ENCODE assay signal across 38 cellular contexts in genomic region chr18:45112682-45113081, GRCh38.
"Had no signal": no experiment of that assay in that cellular context is flagged by ENCODE, and none has a peak within 500 bp of the region (broad histone marks: within the 10 kb centered on the region; RNA-seq: fewer than 3 reads in every experiment).

No MANE protein-coding gene starts in this region.

- H3K4me3 Mint-ChIP-seq: activated naive CD4-positive, alpha-beta T cell treated with anti-CD3 and anti-CD28 coated beads for 36 hours; activated naive CD4-positive, alpha-beta T cell treated with anti-CD3 and anti-CD28 coated beads, Interleukin-2, amount 10 ng/mL, durations not matched to agents 7 days and 5 days; activated naive CD4-positive, alpha-beta T cell treated with anti-CD3 and anti-CD28 coated beads, Interleukin-2, amount 50 U/mL, for 24 hours; activated naive CD8-positive, alpha-beta T cell; activated naive CD8-positive, alpha-beta T cell treated with anti-CD3 and anti-CD28 coated beads for 36 hours; activated naive CD8-positive, alpha-beta T cell treated with anti-CD3 and anti-CD28 coated beads, Interleukin-2, amount 10 ng/mL, durations not matched to agents 7 days and 5 days; activated naive CD8-positive, alpha-beta T cell treated with anti-CD3 and anti-CD28 coated beads, Interleukin-2, amount 50 U/mL, for 24 hours; activated T-cell treated with anti-CD3 and anti-CD28 coated beads, Interleukin-2, amount 50 U/mL, for 24 hours; activated T-cell treated with anti-CD3 and anti-CD28 coated beads, Interleukin-2, amount 50 U/mL, for 4 hours; activated T-cell treated with anti-CD3 and anti-CD28 coated beads, Interleukin-2, amount 50 U/mL, for 72 hours; activated T-helper 1 cell treated with anti-CD3 and anti-CD28 coated beads, Interleukin-12 subunit alpha, Interleukin-12 subunit beta, Interleukin-2, Interleukin-4 antibody, amounts not matched to agents 30 ng/mL and 10 ng/mL and 1 ng/mL, durations not matched to agents 14 hours and 24 hours and 36 hours; activated T-helper 17 cell treated with anti-CD3 and anti-CD28 coated beads, Interleukin-2, amount 50 U/mL, for 72 hours; brain; central memory CD8-positive, alpha-beta T cell had no signal

- H3K36me3 ChIP-seq: adrenal gland, ascending aorta, brain microvascular endothelial cell, breast epithelium, cardiac muscle cell had no signal

- FAIRE-seq: bronchial epithelial cell had no signal

- DNase-seq: activated effector memory CD4-positive, alpha-beta T cell treated with anti-CD3 and anti-CD28 coated beads, Interleukin-2, amount 50 U/mL, for 16 hours; activated effector memory CD4-positive, alpha-beta T cell treated with Interleukin-2 at 50 U/mL for 16 hours; activated gamma-delta T cell; activated gamma-delta T cell treated with Interleukin-2 at 50 U/mL for 16 hours; activated naive CD4-positive, alpha-beta T cell; activated naive CD4-positive, alpha-beta T cell treated with anti-CD3 and anti-CD28 coated beads for 36 hours; activated naive CD4-positive, alpha-beta T cell treated with anti-CD3 and anti-CD28 coated beads, Interleukin-2, amount 10 ng/mL, durations not matched to agents 7 days and 5 days; activated naive CD4-positive, alpha-beta T cell treated with anti-CD3 and anti-CD28 coated beads, Interleukin-2, amount 50 U/mL, for 16 hours; activated naive CD4-positive, alpha-beta T cell treated with Interleukin-2 at 50 U/mL for 16 hours; activated naive CD8-positive, alpha-beta T cell treated with anti-CD3 and anti-CD28 coated beads for 36 hours; activated naive CD8-positive, alpha-beta T cell treated with anti-CD3 and anti-CD28 coated beads, Interleukin-2, amount 10 ng/mL, durations not matched to agents 7 days and 5 days; activated naive CD8-positive, alpha-beta T cell treated with anti-CD3 and anti-CD28 coated beads, Interleukin-2, amount 50 U/mL, for 24 hours; activated T-cell treated with anti-CD3 and anti-CD28 coated beads, Interleukin-2, amount 50 U/mL, for 24 hours; activated T-cell treated with anti-CD3 and anti-CD28 coated beads, Interleukin-2, amount 50 U/mL, for 4 hours; activated T-cell treated with anti-CD3 and anti-CD28 coated beads, Interleukin-2, amount 50 U/mL, for 48 hours; activated T-cell treated with anti-CD3 and anti-CD28 coated beads, Interleukin-2, amount 50 U/mL, for 72 hours; adrenal gland; amniotic stem cell; amygdala; anterior cingulate cortex; aorta; body of pancreas; brain microvascular endothelial cell; caudate nucleus; central memory CD4-positive, alpha-beta T cell; cerebellar nuclear complex had no signal

- ATAC-seq: activated naive CD4-positive, alpha-beta T cell treated with anti-CD3 and anti-CD28 coated beads, Interleukin-2, amount 50 U/mL, for 72 hours; activated naive CD8-positive, alpha-beta T cell treated with anti-CD3 and anti-CD28 coated beads, Interleukin-2, amount 50 U/mL, for 24 hours; activated T-cell treated with anti-CD3 and anti-CD28 coated beads, Interleukin-2, amount 50 U/mL, for 4 hours; activated T-cell treated with anti-CD3 and anti-CD28 coated beads, Interleukin-2, amount 50 U/mL, for 72 hours; activated T-helper 17 cell treated with anti-CD3 and anti-CD28 coated beads, Interleukin-2, amount 50 U/mL, for 72 hours; body of pancreas had no signal

- H3K4me1 Mint-ChIP-seq: activated naive CD4-positive, alpha-beta T cell treated with anti-CD3 and anti-CD28 coated beads, Interleukin-2, amount 10 ng/mL, durations not matched to agents 7 days and 5 days; activated naive CD4-positive, alpha-beta T cell treated with anti-CD3 and anti-CD28 coated beads, Interleukin-2, amount 50 U/mL, for 24 hours; activated naive CD8-positive, alpha-beta T cell treated with anti-CD3 and anti-CD28 coated beads for 36 hours; activated naive CD8-positive, alpha-beta T cell treated with anti-CD3 and anti-CD28 coated beads, Interleukin-2, amount 10 ng/mL, durations not matched to agents 7 days and 5 days; activated naive CD8-positive, alpha-beta T cell treated with anti-CD3 and anti-CD28 coated beads, Interleukin-2, amount 50 U/mL, for 24 hours; activated T-helper 17 cell treated with anti-CD3 and anti-CD28 coated beads, Interleukin-2, amount 50 U/mL, for 72 hours; central memory CD8-positive, alpha-beta T cell had no signal

- H3K4me1 ChIP-seq: adrenal gland, ascending aorta, body of pancreas, breast epithelium had no signal

- H3K27me3 Mint-ChIP-seq: activated naive CD4-positive, alpha-beta T cell treated with anti-CD3 and anti-CD28 coated beads, Interleukin-2, amount 10 ng/mL, durations not matched to agents 7 days and 5 days; activated naive CD8-positive, alpha-beta T cell; activated naive CD8-positive, alpha-beta T cell treated with anti-CD3 and anti-CD28 coated beads, Interleukin-2, amount 50 U/mL, for 24 hours; brain had no signal

- H3K9me3 Mint-ChIP-seq: activated naive CD4-positive, alpha-beta T cell treated with anti-CD3 and anti-CD28 coated beads for 36 hours; activated naive CD4-positive, alpha-beta T cell treated with anti-CD3 and anti-CD28 coated beads, Interleukin-2, amount 10 ng/mL, durations not matched to agents 7 days and 5 days; activated naive CD4-positive, alpha-beta T cell treated with anti-CD3 and anti-CD28 coated beads, Interleukin-2, amount 50 U/mL, for 24 hours; activated naive CD8-positive, alpha-beta T cell treated with anti-CD3 and anti-CD28 coated beads for 36 hours; activated naive CD8-positive, alpha-beta T cell treated with anti-CD3 and anti-CD28 coated beads, Interleukin-2, amount 10 ng/mL, durations not matched to agents 7 days and 5 days; activated naive CD8-positive, alpha-beta T cell treated with anti-CD3 and anti-CD28 coated beads, Interleukin-2, amount 50 U/mL, for 24 hours; activated T-cell treated with anti-CD3 and anti-CD28 coated beads, Interleukin-2, amount 50 U/mL, for 24 hours; activated T-cell treated with anti-CD3 and anti-CD28 coated beads, Interleukin-2, amount 50 U/mL, for 4 hours; activated T-cell treated with anti-CD3 and anti-CD28 coated beads, Interleukin-2, amount 50 U/mL, for 72 hours; activated T-helper 1 cell treated with anti-CD3 and anti-CD28 coated beads, Interleukin-12 subunit alpha, Interleukin-12 subunit beta, Interleukin-2, Interleukin-4 antibody, amounts not matched to agents 30 ng/mL and 10 ng/mL and 1 ng/mL, durations not matched to agents 14 hours and 24 hours and 36 hours; activated T-helper 17 cell treated with anti-CD3 and anti-CD28 coated beads, Interleukin-2, amount 50 U/mL, for 72 hours; activated T-helper 2 cell treated with anti-CD3 and anti-CD28 coated beads, Interferon-gamma antibody, Interleukin-2, Interleukin-4, amounts not matched to agents 10 μg/mL and 5 μg/mL and 100 μg/mL, durations not matched to agents 14 hours and 24 hours and 36 hours; central memory CD8-positive, alpha-beta T cell had no signal

- H3K4me3 ChIP-seq: adrenal gland, ascending aorta, body of pancreas, breast epithelium, cardiac muscle cell had no signal

- H3K27ac ChIP-seq: adrenal gland, ascending aorta, body of pancreas, brain microvascular endothelial cell, breast epithelium, cardiac muscle cell had no signal

- H3K36me3 Mint-ChIP-seq: activated naive CD4-positive, alpha-beta T cell treated with anti-CD3 and anti-CD28 coated beads, Interleukin-2, amount 10 ng/mL, durations not matched to agents 7 days and 5 days; activated naive CD4-positive, alpha-beta T cell treated with anti-CD3 and anti-CD28 coated beads, Interleukin-2, amount 50 U/mL, for 24 hours; activated naive CD4-positive, alpha-beta T cell treated with anti-CD3 and anti-CD28 coated beads, Interleukin-2, amount 50 U/mL, for 72 hours; activated naive CD8-positive, alpha-beta T cell; activated naive CD8-positive, alpha-beta T cell treated with anti-CD3 and anti-CD28 coated beads for 36 hours; activated naive CD8-positive, alpha-beta T cell treated with anti-CD3 and anti-CD28 coated beads, Interleukin-2, amount 10 ng/mL, durations not matched to agents 7 days and 5 days; brain had no signal

- H3K27me3 ChIP-seq: adrenal gland, ascending aorta, body of pancreas, brain microvascular endothelial cell, breast epithelium had no signal

- H3K9me3 ChIP-seq: adrenal gland, ascending aorta, body of pancreas, breast epithelium had no signal

- H3K27ac Mint-ChIP-seq: activated naive CD4-positive, alpha-beta T cell treated with anti-CD3 and anti-CD28 coated beads for 36 hours; activated naive CD4-positive, alpha-beta T cell treated with anti-CD3 and anti-CD28 coated beads, Interleukin-2, amount 10 ng/mL, durations not matched to agents 7 days and 5 days; activated naive CD4-positive, alpha-beta T cell treated with anti-CD3 and anti-CD28 coated beads, Interleukin-2, amount 50 U/mL, for 24 hours; activated naive CD4-positive, alpha-beta T cell treated with anti-CD3 and anti-CD28 coated beads, Interleukin-2, amount 50 U/mL, for 72 hours; activated naive CD8-positive, alpha-beta T cell; activated naive CD8-positive, alpha-beta T cell treated with anti-CD3 and anti-CD28 coated beads for 36 hours; activated naive CD8-positive, alpha-beta T cell treated with anti-CD3 and anti-CD28 coated beads, Interleukin-2, amount 10 ng/mL, durations not matched to agents 7 days and 5 days; activated naive CD8-positive, alpha-beta T cell treated with anti-CD3 and anti-CD28 coated beads, Interleukin-2, amount 50 U/mL, for 24 hours; activated T-cell treated with anti-CD3 and anti-CD28 coated beads, Interleukin-2, amount 50 U/mL, for 24 hours; activated T-cell treated with anti-CD3 and anti-CD28 coated beads, Interleukin-2, amount 50 U/mL, for 72 hours; activated T-helper 1 cell treated with anti-CD3 and anti-CD28 coated beads, Interleukin-12 subunit alpha, Interleukin-12 subunit beta, Interleukin-2, Interleukin-4 antibody, amounts not matched to agents 30 ng/mL and 10 ng/mL and 1 ng/mL, durations not matched to agents 14 hours and 24 hours and 36 hours; activated T-helper 17 cell treated with anti-CD3 and anti-CD28 coated beads, Interleukin-2, amount 50 U/mL, for 72 hours; activated T-helper 2 cell treated with anti-CD3 and anti-CD28 coated beads, Interferon-gamma antibody, Interleukin-2, Interleukin-4, amounts not matched to agents 10 μg/mL and 5 μg/mL and 100 μg/mL, durations not matched to agents 14 hours and 24 hours and 36 hours had no signal
